ENCODE assay signal across 1 cellular context in the genomic region with DNA sequence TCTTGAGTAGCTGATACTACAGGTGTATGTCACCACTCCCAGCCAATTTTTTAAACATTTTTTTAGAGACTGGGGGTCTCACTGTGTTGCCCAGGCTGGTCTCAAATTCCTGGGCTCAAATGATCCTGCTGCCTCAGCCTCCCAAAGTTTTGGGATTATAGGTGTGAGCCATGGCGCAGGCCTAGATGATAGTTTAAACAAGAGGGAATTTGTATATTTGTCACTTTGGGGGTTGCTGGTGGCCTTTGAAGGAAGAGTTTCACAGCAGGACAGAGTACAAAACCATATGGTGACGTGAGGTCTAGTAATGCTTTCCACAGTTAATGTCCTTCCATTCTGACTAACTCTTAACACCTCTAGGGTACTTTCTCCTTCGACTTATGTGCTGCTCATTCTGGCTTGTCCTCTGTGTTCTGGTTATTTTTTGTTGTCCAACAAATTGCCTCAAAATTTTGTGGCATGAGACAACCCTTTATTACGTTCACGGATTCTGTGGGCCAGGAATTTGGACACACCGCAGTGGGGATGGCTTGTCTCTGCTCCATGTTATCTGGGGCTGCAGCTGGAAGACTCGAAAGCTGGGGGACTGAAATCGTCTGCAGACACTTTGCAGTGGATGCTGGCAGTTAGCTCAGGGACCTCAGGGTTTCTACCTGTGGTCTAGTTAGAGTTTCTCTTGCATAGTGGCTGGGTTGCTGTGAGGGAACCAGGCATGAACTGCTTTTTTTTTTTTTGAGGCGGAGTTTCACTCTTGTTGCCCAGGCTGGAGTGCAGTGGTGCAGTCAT.
TF ChIP-seq lines count a peak whose summit lies in the region.

No MANE protein-coding gene starts in this region.

TF ChIP-seq in HEK293, 187 proteins besides CTCF, POLR2A, EP300 and RAD21 (continued from another document):
- TF ChIP-seq ZNF155 (tag by site-specific recombination; IDR thresholded peaks at IDR 0.05): no peak
- no peak for TF ChIP-seq KLF16 (tag by site-specific recombination; IDR thresholded peaks at IDR 0.05)
- TF ChIP-seq YY1 (tag by site-specific recombination; IDR thresholded peaks at IDR 0.05): no peak
- TF ChIP-seq ZNF660 (tag by site-specific recombination; IDR thresholded peaks at IDR 0.05): no peak
- TF ChIP-seq PRDM1 (tag by site-specific recombination; IDR thresholded peaks at IDR 0.05): no peak
- TF ChIP-seq ZNF24 (tag by site-specific recombination; IDR thresholded peaks at IDR 0.05): no peak
- no peak for TF ChIP-seq ZNF324 (tag by site-specific recombination; IDR thresholded peaks at IDR 0.05)
- TF ChIP-seq IKZF3 (tag by site-specific recombination; IDR thresholded peaks at IDR 0.05): no peak
- no peak for TF ChIP-seq SP7 (tag by site-specific recombination; IDR thresholded peaks at IDR 0.05)
- TF ChIP-seq ZNF335 (tag by site-specific recombination; conservative IDR thresholded peaks at IDR 0.05): peak; percentile 33; the same call in 1 of the 2 replicates
- TF ChIP-seq, protein P1, sequence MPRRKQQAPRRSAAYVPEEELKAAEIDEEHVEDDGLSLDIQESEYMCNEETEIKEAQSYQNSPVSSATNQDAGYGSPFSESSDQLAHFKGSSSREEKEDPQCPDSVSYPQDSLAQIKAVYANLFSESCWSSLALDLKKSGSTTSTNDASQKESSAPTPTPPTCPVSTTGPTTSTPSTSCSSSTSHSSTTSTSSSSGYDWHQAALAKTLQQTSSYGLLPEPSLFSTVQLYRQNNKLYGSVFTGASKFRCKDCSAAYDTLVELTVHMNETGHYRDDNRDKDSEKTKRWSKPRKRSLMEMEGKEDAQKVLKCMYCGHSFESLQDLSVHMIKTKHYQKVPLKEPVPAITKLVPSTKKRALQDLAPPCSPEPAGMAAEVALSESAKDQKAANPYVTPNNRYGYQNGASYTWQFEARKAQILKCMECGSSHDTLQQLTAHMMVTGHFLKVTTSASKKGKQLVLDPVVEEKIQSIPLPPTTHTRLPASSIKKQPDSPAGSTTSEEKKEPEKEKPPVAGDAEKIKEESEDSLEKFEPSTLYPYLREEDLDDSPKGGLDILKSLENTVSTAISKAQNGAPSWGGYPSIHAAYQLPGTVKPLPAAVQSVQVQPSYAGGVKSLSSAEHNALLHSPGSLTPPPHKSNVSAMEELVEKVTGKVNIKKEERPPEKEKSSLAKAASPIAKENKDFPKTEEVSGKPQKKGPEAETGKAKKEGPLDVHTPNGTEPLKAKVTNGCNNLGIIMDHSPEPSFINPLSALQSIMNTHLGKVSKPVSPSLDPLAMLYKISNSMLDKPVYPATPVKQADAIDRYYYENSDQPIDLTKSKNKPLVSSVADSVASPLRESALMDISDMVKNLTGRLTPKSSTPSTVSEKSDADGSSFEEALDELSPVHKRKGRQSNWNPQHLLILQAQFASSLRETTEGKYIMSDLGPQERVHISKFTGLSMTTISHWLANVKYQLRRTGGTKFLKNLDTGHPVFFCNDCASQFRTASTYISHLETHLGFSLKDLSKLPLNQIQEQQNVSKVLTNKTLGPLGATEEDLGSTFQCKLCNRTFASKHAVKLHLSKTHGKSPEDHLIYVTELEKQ (tag by site-specific recombination; IDR thresholded peaks at IDR 0.05; ENCODE audit: borderline replicate concordance): no peak
- TF ChIP-seq ZBTB7A (tag by site-specific recombination; IDR thresholded peaks at IDR 0.05; ENCODE audit: low read depth): no peak
